8 cellular contexts compared by ENCODE assay signal in genomic region chr19:7395360-7395781, GRCh38. TPM values are rescaled to one million over a fixed set of nuclear protein-coding genes. Genes with fewer than 3 reads are reported as not detected.
DNase-seq lines count a peak whose midpoint lies in the region; ATAC-seq, FAIRE-seq and TF ChIP-seq lines count a peak whose summit lies in the region.

No MANE protein-coding gene starts in this region.

- H4K20me1 ChIP-seq in hepatocyte (ENCODE audit: insufficient read depth, poor library complexity, severe bottlenecking): peaks cover 4% of the 10 kb centered on the region

- peak overlapping the region; percentile 43 for H2AFZ ChIP-seq in hepatocyte

- H3K9me2 ChIP-seq in hepatocyte (replicated peaks; ENCODE audit: insufficient read depth): no peaks in the 10 kb centered on the region

- no peaks in the 10 kb centered on the region for H3K27me3 Mint-ChIP-seq in activated naive CD4-positive, alpha-beta T cell treated with anti-CD3 and anti-CD28 coated beads, Interleukin-2, amount 50 U/mL, for 24 hours

- DNase-seq in hepatocyte (ENCODE audit: low spot score) (no peak), small intestine (no peak), OCI-M2 (lab: John Stamatoyannopoulos, UW; ENCODE audit: unreplicated experiment) (no peak), cerebellar nuclear complex (lab: John Stamatoyannopoulos, UW) (no peak)
- no peak for DNase-seq in stimulated activated CD4-positive, alpha-beta T cell treated with anti-CD3 and anti-CD28 coated beads, Interleukin-2, amount 100 ng/mL, for 48 hours

- peak overlapping the region; percentile 88 for H3K4me3 Mint-ChIP-seq in activated naive CD4-positive, alpha-beta T cell treated with anti-CD3 and anti-CD28 coated beads, Interleukin-2, amount 50 U/mL, for 24 hours

- H3K4me3 ChIP-seq in hepatocyte (peak overlapping the region; percentile 97), small intestine (ENCODE audit: low read depth in 1 of 2, low read length in 2 of 2) (peak overlapping the region; percentile 94 to 98)

- H3K27me3 ChIP-seq in hepatocyte (no peaks in the 10 kb centered on the region), small intestine (ENCODE audit: control insufficient read depth in 2 of 2, insufficient read depth in 2 of 2, low read length in 2 of 2) (no peaks in the 10 kb centered on the region)

- H3K27ac ChIP-seq in hepatocyte (peak overlapping the region; percentile 95), small intestine (ENCODE audit: low read depth in 1 of 2, low read length in 1 of 2) (peak overlapping the region; percentile 70 to 90)

- no peaks in the 10 kb centered on the region for H3K36me3 ChIP-seq in hepatocyte (replicated peaks; ENCODE audit: insufficient read depth, low read depth)
- no peaks in the 10 kb centered on the region for H3K36me3 ChIP-seq in small intestine (ENCODE audit: control insufficient read depth in 2 of 2, insufficient read depth in 2 of 2, low read length in 2 of 2)

- no peak overlapping the region for H3K27ac Mint-ChIP-seq in activated naive CD4-positive, alpha-beta T cell treated with anti-CD3 and anti-CD28 coated beads, Interleukin-2, amount 50 U/mL, for 24 hours

- no peak for FAIRE-seq in small intestine (lab: Jason Lieb, UNC)

- ATAC-seq in GM18520 (IDR thresholded peaks at IDR 0.05; ENCODE audit: unreplicated experiment) (peak; percentile 4), HG03095 (IDR thresholded peaks at IDR 0.05; ENCODE audit: unreplicated experiment) (peak; percentile 5)

- H3K4me1 ChIP-seq in hepatocyte (ENCODE audit: insufficient read depth) (peaks cover 28% of the 10 kb centered on the region), small intestine (ENCODE audit: control insufficient read depth in 2 of 2, insufficient read depth in 1 of 2, low read depth in 1 of 2, low read length in 1 of 2) (peaks cover 6% of the 10 kb centered on the region in 2 donors)

- under 1% methylated on average over 17 of the region's 20 CpGs for WGBS in hepatocyte (ENCODE audit: low lambda C conversion rate, missing lambda C conversion rate)
- WGBS in small intestine, 3 donors: 0 to 2% (median 0%) methylated on average over 14 to 20 of the region's 20 CpGs

- H3K9me3 Mint-ChIP-seq in activated naive CD4-positive, alpha-beta T cell treated with anti-CD3 and anti-CD28 coated beads, Interleukin-2, amount 50 U/mL, for 24 hours: no peaks in the 10 kb centered on the region

- no peak for TF ChIP-seq CTCF in hepatocyte (IDR thresholded peaks at IDR 0.05; ENCODE audit: poor library complexity)

- peaks cover 37% of the 10 kb centered on the region for H3K4me1 Mint-ChIP-seq in activated naive CD4-positive, alpha-beta T cell treated with anti-CD3 and anti-CD28 coated beads, Interleukin-2, amount 50 U/mL, for 24 hours

- H3K9me3 ChIP-seq in hepatocyte (ENCODE audit: low read depth) (no peaks in the 10 kb centered on the region), small intestine (ENCODE audit: control insufficient read depth, low read depth) (no peaks in the 10 kb centered on the region)

- peaks cover 2% of the 10 kb centered on the region for H3K36me3 Mint-ChIP-seq in activated naive CD4-positive, alpha-beta T cell treated with anti-CD3 and anti-CD28 coated beads, Interleukin-2, amount 50 U/mL, for 24 hours

- H3K79me2 ChIP-seq in hepatocyte: peaks cover 55% of the 10 kb centered on the region

- H3K4me2 ChIP-seq in hepatocyte: peak overlapping the region; percentile 89

RNA-seq across cellular contexts. Expression of gene ARHGEF18, which starts 46.6 kb away (rescaled TPM):
- total RNA-seq in hepatocyte: 43.0 and 50.3 TPM in 2 replicates
- polyA plus RNA-seq in hepatocyte (35.9 and 36.7 TPM in 2 replicates), small intestine (10 to 100 TPM; 22.6 to 24.9 (median 23.0) TPM)
